9 cellular contexts compared by ENCODE assay signal in the genomic region with DNA sequence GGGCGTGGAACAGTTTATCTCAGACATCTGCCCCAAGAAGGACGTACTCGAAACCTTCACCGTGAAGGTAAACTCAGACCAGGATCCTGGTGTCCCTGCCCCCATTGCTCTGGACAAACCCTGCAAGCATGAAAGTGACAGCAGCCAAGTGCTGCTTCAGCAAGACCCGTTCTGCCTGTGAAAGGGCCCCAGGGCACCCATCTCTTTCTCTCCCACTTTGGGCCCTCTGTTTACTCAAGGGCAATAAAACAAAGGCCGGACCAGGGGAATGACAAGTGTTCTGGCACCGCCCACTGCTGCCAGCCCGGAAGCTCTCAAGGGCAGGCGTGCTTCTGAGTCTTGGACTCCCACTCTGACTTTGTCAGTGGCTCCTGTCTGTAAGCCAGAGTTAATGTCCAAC. TPM values are rescaled to one million over a fixed set of nuclear protein-coding genes. Genes with fewer than 3 reads are reported as not detected.
DNase-seq lines count a peak whose midpoint lies in the region; ATAC-seq, FAIRE-seq and TF ChIP-seq lines count a peak whose summit lies in the region.
"Had no signal": no experiment of that assay in that cellular context is flagged by ENCODE, and none has a peak within 500 bp of the region (broad histone marks: within the 10 kb centered on the region; RNA-seq: fewer than 3 reads in every experiment).

No MANE protein-coding gene starts in this region.

- H3K36me3 Mint-ChIP-seq in brain = peaks cover 6% of the 10 kb centered on the region

- no peaks in the 10 kb centered on the region for H3K9me3 ChIP-seq in mucosa of rectum (ENCODE audit: control insufficient read depth in 2 of 2, low read length in 2 of 2)

- H3K27me3 ChIP-seq in mucosa of rectum (ENCODE audit: control insufficient read depth in 2 of 2, insufficient read depth in 2 of 2, low read length in 2 of 2) = no peaks in the 10 kb centered on the region

- H3K27ac Mint-ChIP-seq in brain = peak overlapping the region in 4 of 5 experiments; percentile 30 to 66 (median 46)
- H3K27ac Mint-ChIP-seq: T-helper 17 cell had no signal

- DNase-seq in LoVo (ENCODE audit: low spot score) (peak; percentile 76), GM19239 (ENCODE audit: insufficient read length, low spot score) (no peak)
- DNase-seq in activated CD4-positive, alpha-beta T cell treated with anti-CD3 and anti-CD28 coated beads for 4 hours = no peak
- DNase-seq in activated CD4-positive, alpha-beta T cell treated with anti-CD3 and anti-CD28 coated beads, Interleukin-2, amount 50 U/mL, for 48 hours = no peak
- DNase-seq: T-helper 17 cell had no signal

- H3K4me3 Mint-ChIP-seq in brain = no peak overlapping the region
- H3K4me3 Mint-ChIP-seq: T-helper 17 cell had no signal

- H3K9ac ChIP-seq in mucosa of rectum (ENCODE audit: low read depth in 1 of 2, low read length in 2 of 2) = peak overlapping the region; percentile 38 to 68

- peaks cover 0 to 4% (median 0%) of the 10 kb centered on the region in 5 experiments for H3K9me3 Mint-ChIP-seq in brain

- FAIRE-seq in GM19239 (lab: Jason Lieb, UNC) = no peak

- peaks cover 50% of the 10 kb centered on the region for H3K4me1 Mint-ChIP-seq in brain

- TF ChIP-seq CTCF in 22Rv1 (IDR thresholded peaks at IDR 0.05) (no peak), brain (conservative IDR thresholded peaks at IDR 0.05) (no peak)

- peaks cover 58 to 59% of the 10 kb centered on the region in 2 donors for H3K36me3 ChIP-seq in mucosa of rectum (ENCODE audit: control insufficient read depth in 2 of 2, insufficient read depth in 2 of 2, low read length in 2 of 2)

- H3K4me1 ChIP-seq in mucosa of rectum (ENCODE audit: control insufficient read depth in 2 of 2, insufficient read depth in 2 of 2, low read length in 2 of 2) = peaks cover 50 to 58% of the 10 kb centered on the region in 2 donors

- no peak for ATAC-seq in HG03521 (IDR thresholded peaks at IDR 0.05; ENCODE audit: unreplicated experiment)
- ATAC-seq: T-helper 17 cell had no signal

- peaks cover 10% of the 10 kb centered on the region for H3K27me3 Mint-ChIP-seq in brain

- H3K4me3 ChIP-seq in mucosa of rectum (ENCODE audit: low read length in 2 of 2) = no peak overlapping the region

- peak overlapping the region; percentile 99 for H3K27ac ChIP-seq in 22Rv1
- peak overlapping the region; percentile 96 to 98 for H3K27ac ChIP-seq in mucosa of rectum (ENCODE audit: low read depth in 2 of 2, low read length in 2 of 2)

RNA-seq across cellular contexts. Expression of gene CD9, which starts 35.3 kb away (rescaled TPM):
- 131 TPM for polyA plus RNA-seq in brain (ENCODE audit: insufficient read depth, low read depth, low replicate concordance)
